ENCODE assay signal across 8 cellular contexts in the genomic region with DNA sequence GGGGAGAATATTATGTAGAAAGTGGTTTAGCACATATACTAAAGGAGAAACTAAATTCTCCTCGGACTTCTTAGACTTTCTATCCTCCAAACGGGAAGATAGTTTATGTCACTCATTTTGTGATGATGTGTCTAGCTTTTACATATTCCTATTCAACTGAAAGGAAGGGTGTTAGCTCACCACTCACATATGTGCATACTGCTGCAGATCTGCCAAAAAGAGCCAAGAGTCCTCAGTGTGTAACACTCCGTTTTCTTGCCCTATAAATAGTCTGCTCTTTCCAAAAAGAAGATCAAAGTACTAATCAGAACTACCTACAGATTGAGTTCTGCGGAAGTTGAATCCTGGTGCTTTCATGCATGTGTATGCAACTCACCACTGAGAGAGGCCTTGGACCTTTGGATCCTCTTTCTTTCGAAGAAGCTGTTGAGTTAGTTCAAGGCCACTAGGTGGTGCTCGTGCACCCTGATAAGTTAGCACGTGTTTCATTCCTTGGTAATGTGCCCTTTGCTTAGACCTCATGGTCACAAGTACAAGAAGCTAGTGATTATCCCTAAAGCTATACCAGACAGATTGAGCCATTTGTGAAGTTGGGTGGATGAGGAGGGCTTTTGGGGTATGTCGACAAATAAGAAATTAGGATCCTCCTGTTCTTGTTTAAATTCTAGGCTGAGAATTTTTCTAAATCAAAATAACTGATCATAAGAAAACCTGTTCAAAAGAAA. TPM values are rescaled to one million over a fixed set of nuclear protein-coding genes. Genes with fewer than 3 reads are reported as not detected.
DNase-seq lines count a peak whose midpoint lies in the region; ATAC-seq and TF ChIP-seq lines count a peak whose summit lies in the region.

No MANE protein-coding gene starts in this region.

- CTCF ChIA-PET in OCI-LY7 (lab: Charles Lee; ENCODE audit: unreplicated experiment) = interaction anchor here (0.6 to 1.9 kb wide), 9 partner anchors 13 to 316 kb away, joined by 3 to 18 read pairs (median 4); no protein-coding TSS in a partner anchor

- intact Hi-C loops in OCI-LY7 (cut with micrococcal nuclease; ENCODE audit: unreplicated experiment) = loop anchor here (1.0 to 5.0 kb wide), 3 partner anchors 166 to 472 kb away; no protein-coding TSS in a partner anchor

- no peaks in the 10 kb centered on the region for H3K9me3 ChIP-seq in OCI-LY7 (ENCODE audit: low read length)

- no peaks in the 10 kb centered on the region for H3K79me2 ChIP-seq in OCI-LY7 (ENCODE audit: insufficient read depth, low read depth, low read length)

- no peaks in the 10 kb centered on the region for H4K20me1 ChIP-seq in OCI-LY7 (ENCODE audit: insufficient read depth, low read length)

- ATAC-seq in GM21619 (IDR thresholded peaks at IDR 0.05; ENCODE audit: unreplicated experiment) (peak; percentile 90), naive B cell (ENCODE audit: low read depth in 2 of 2) (peak; percentile 91 to 98)
- ATAC-seq in stimulated activated memory B cell treated with anti-CD40 and anti-IgM and Interleukin-4, amounts not matched to agents 10 μg/mL and 1 μg/mL and 100 μg/mL, for 72 hours = peak; percentile 85

- H3K4me1 Mint-ChIP-seq in naive B cell = no peaks in the 10 kb centered on the region
- H3K4me1 Mint-ChIP-seq in stimulated activated memory B cell treated with anti-CD40 and anti-IgM and Interleukin-4, amounts not matched to agents 10 μg/mL and 1 μg/mL and 100 μg/mL, for 72 hours = peaks cover 12% of the 10 kb centered on the region

- H3K4me1 ChIP-seq in OCI-LY7 (ENCODE audit: insufficient read depth, low read length, poor library complexity, severe bottlenecking) = no peaks in the 10 kb centered on the region

- TF ChIP-seq CTCF in OCI-LY7 (conservative IDR thresholded peaks at IDR 0.05; ENCODE audit: low read length) = peak; percentile 94
- TF ChIP-seq CTCF in epithelial cell of proximal tubule (conservative IDR thresholded peaks at IDR 0.05; ENCODE audit: low read depth, low read length) = peak; percentile 90

- H3K27me3 Mint-ChIP-seq in naive B cell = no peaks in the 10 kb centered on the region
- no peaks in the 10 kb centered on the region for H3K27me3 Mint-ChIP-seq in stimulated activated memory B cell treated with anti-CD40 and anti-IgM and Interleukin-4, amounts not matched to agents 10 μg/mL and 1 μg/mL and 100 μg/mL, for 72 hours

- no peaks in the 10 kb centered on the region for H3K9me2 ChIP-seq in OCI-LY7 (ENCODE audit: insufficient read depth, low read length)

- H3K27ac ChIP-seq in OCI-LY7 (ENCODE audit: low read depth, low read length, poor library complexity, severe bottlenecking) = no peak overlapping the region

- POLR2A ChIA-PET in OCI-LY7 (lab: Charles Lee) = interaction anchor here (0.6 to 3.3 kb wide), 7 partner anchors 9 to 166 kb away, joined by 3 to 13 read pairs (median 3); partner anchors contain the start of gene YAE1

- no peak overlapping the region for H3K4me3 Mint-ChIP-seq in naive B cell
- H3K4me3 Mint-ChIP-seq in stimulated activated memory B cell treated with anti-CD40 and anti-IgM and Interleukin-4, amounts not matched to agents 10 μg/mL and 1 μg/mL and 100 μg/mL, for 72 hours = no peak overlapping the region

- peak; percentile 87 for DNase-seq in DMS53 treated with DMSO at 0.1 percent for 48 hours (lab: John Stamatoyannopoulos, UW; ENCODE audit: unreplicated experiment)
- peak; percentile 90 for DNase-seq in Jurkat, Clone E6-1 (ENCODE audit: low read depth, low spot score)
- DNase-seq in OCI-LY7 (ENCODE audit: low spot score) = peak; percentile 91
- peak; percentile 80 for DNase-seq in activated CD8-positive, alpha-beta memory T cell treated with anti-CD3 and anti-CD28 coated beads, Interleukin-2, amount 50 U/mL, for 48 hours
- DNase-seq in epithelial cell of proximal tubule (ENCODE audit: low read depth) = peak; percentile 84
- peak; percentile 62 for DNase-seq in naive B cell

- no TSS peak for BruUV-seq in OCI-LY7 (replicated peaks; lab: Mats Ljungman, UMichigan)

- peaks cover 10% of the 10 kb centered on the region; the same call in 1 of the 2 replicates for H3K36me3 ChIP-seq in OCI-LY7 (ENCODE audit: insufficient read depth, low read length)

- no peak overlapping the region for H3K4me3 ChIP-seq in Jurkat, Clone E6-1 (ENCODE audit: low read length)
- no peak overlapping the region for H3K4me3 ChIP-seq in OCI-LY7 (ENCODE audit: low read depth, low read length, poor library complexity, severe bottlenecking)
- H3K4me3 ChIP-seq in epithelial cell of proximal tubule (ENCODE audit: low read depth, low read length) = no peak overlapping the region

- peak overlapping the region; percentile 74 for H2AFZ ChIP-seq in OCI-LY7 (ENCODE audit: low read length)

- H3K4me2 ChIP-seq in OCI-LY7 (ENCODE audit: low read length) = no peak overlapping the region

- peak overlapping the region in 1 of 6 donors; percentile 7 for H3K27ac Mint-ChIP-seq in naive B cell
- H3K27ac Mint-ChIP-seq in stimulated activated memory B cell treated with anti-CD40 and anti-IgM and Interleukin-4, amounts not matched to agents 10 μg/mL and 1 μg/mL and 100 μg/mL, for 72 hours = peak overlapping the region; percentile 23

- H3K36me3 Mint-ChIP-seq in naive B cell = no peaks in the 10 kb centered on the region
- H3K36me3 Mint-ChIP-seq in stimulated activated memory B cell treated with anti-CD40 and anti-IgM and Interleukin-4, amounts not matched to agents 10 μg/mL and 1 μg/mL and 100 μg/mL, for 72 hours = peaks cover 10% of the 10 kb centered on the region

- H3K9me3 Mint-ChIP-seq in naive B cell = no peaks in the 10 kb centered on the region
- no peaks in the 10 kb centered on the region for H3K9me3 Mint-ChIP-seq in stimulated activated memory B cell treated with anti-CD40 and anti-IgM and Interleukin-4, amounts not matched to agents 10 μg/mL and 1 μg/mL and 100 μg/mL, for 72 hours

RNA-seq across cellular contexts. Expression of gene YAE1, which starts 14.1 kb away (rescaled TPM):
- polyA plus RNA-seq in Jurkat, Clone E6-1 (2012; ENCODE audit: insufficient read depth, insufficient read length) = 26.6 TPM
- total RNA-seq in OCI-LY7 (2014; rRNA removed; shearing (Covaris generic)) = 25.5 and 37.5 TPM in 2 replicates
- total RNA-seq in OCI-LY7 (2022) = 17.3 and 19.1 TPM in 2 replicates
- 20.5 and 20.9 TPM in 2 replicates for total RNA-seq in epithelial cell of proximal tubule
- polyA plus RNA-seq in naive B cell (ENCODE audit: low read depth in 6 of 6) = 10 to 100 TPM; 10.3 to 24.4 (median 13.9) TPM

RNA-seq across cellular contexts. Expression of gene RALA, which starts 43.1 kb away (rescaled TPM):
- 32.3 TPM for polyA plus RNA-seq in Jurkat, Clone E6-1 (2012; ENCODE audit: insufficient read depth, insufficient read length)
- total RNA-seq in OCI-LY7 (2014; rRNA removed; shearing (Covaris generic)) = 5.7 and 6.4 TPM in 2 replicates
- total RNA-seq in OCI-LY7 (2022) = 31.0 TPM in 2 replicates
- total RNA-seq in epithelial cell of proximal tubule = 23.8 and 24.2 TPM in 2 replicates
- 10 to 100 TPM; 28.2 to 52.2 (median 40.2) TPM for polyA plus RNA-seq in naive B cell (ENCODE audit: low read depth in 6 of 6)
